21 cellular contexts compared by ENCODE assay signal in the genomic region with DNA sequence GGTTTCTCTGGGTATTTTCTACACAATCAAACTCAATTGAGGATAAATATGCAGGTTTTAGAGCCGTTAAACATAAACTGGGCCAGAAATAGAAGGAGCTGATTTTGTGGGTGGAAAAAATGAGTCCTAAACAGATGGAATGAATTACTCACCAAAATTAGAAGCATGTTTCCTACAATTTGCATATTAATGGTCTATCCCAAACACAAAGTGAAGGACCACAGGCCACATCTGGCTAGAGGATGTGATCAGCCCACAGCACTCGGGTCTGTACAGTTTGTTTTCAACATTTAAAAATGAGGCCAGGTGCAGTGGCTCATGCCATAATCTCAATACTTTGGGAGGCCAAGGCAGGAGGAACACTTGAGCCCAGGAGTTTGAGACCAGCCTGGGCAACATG.
"Had no signal": no experiment of that assay in that cellular context is flagged by ENCODE, and none has a peak within 500 bp of the region (broad histone marks: within the 10 kb centered on the region; RNA-seq: fewer than 3 reads in every experiment).

No MANE protein-coding gene starts in this region.

- H3K27ac Mint-ChIP-seq: activated naive CD8-positive, alpha-beta T cell; brain; endodermal cell; immature natural killer cell; nephron progenitor cell; T-helper 1 cell treated with Interleukin-12 subunit alpha and Interleukin-12 subunit beta and Interleukin-4 antibody, amounts not matched to agents 30 μg/mL and 1 μg/mL, for 36 hours had no signal

- H3K36me3 ChIP-seq: gastroesophageal sphincter, heart right ventricle, spleen, tibial nerve had no signal

- DNase-seq: activated CD4-positive, alpha-beta T cell treated with anti-CD3 and anti-CD28 coated beads, Interleukin-2, amount 50 U/mL, for 1 hour; activated CD8-positive, alpha-beta memory T cell treated with anti-CD3 and anti-CD28 coated beads, Interleukin-2, amount 50 U/mL, for 4 hours; activated gamma-delta T cell; activated T-cell treated with anti-CD3 and anti-CD28 coated beads, Interleukin-2, amount 50 U/mL, for 48 hours; amygdala; central memory CD4-positive, alpha-beta T cell; endodermal cell; heart right ventricle; immature natural killer cell; left ventricle myocardium superior; nephron progenitor cell; occipital lobe; retina; spleen; stimulated activated naive CD4-positive, alpha-beta T cell; substantia nigra had no signal

- H3K4me1 ChIP-seq: gastroesophageal sphincter, heart right ventricle, spleen, tibial nerve had no signal

- H3K4me3 Mint-ChIP-seq: activated naive CD8-positive, alpha-beta T cell; brain; endodermal cell; immature natural killer cell; nephron progenitor cell; T-helper 1 cell treated with Interleukin-12 subunit alpha and Interleukin-12 subunit beta and Interleukin-4 antibody, amounts not matched to agents 30 μg/mL and 1 μg/mL, for 36 hours had no signal

- H3K9me3 Mint-ChIP-seq: endodermal cell; immature natural killer cell; nephron progenitor cell; T-helper 1 cell treated with Interleukin-12 subunit alpha and Interleukin-12 subunit beta and Interleukin-4 antibody, amounts not matched to agents 30 μg/mL and 1 μg/mL, for 36 hours had no signal

- H3K27me3 Mint-ChIP-seq: activated naive CD8-positive, alpha-beta T cell had no signal

- H3K4me1 Mint-ChIP-seq: endodermal cell, immature natural killer cell, nephron progenitor cell had no signal

- H3K27ac ChIP-seq: gastroesophageal sphincter, heart right ventricle, spleen, tibial nerve had no signal

- H3K4me3 ChIP-seq: gastroesophageal sphincter, heart right ventricle, spleen, tibial nerve had no signal

- H3K27me3 ChIP-seq: tibial nerve had no signal

- H3K36me3 Mint-ChIP-seq: activated naive CD8-positive, alpha-beta T cell; brain; immature natural killer cell had no signal

- H3K9me3 ChIP-seq: gastroesophageal sphincter, heart right ventricle, spleen, tibial nerve had no signal
